In genomic region chr15:69443032-69443611, GRCh38 we compare ENCODE assay signal across 12 cellular contexts. TPM values are rescaled to one million over a fixed set of nuclear protein-coding genes. Genes with fewer than 3 reads are reported as not detected.
DNase-seq lines count a peak whose midpoint lies in the region; ATAC-seq and TF ChIP-seq lines count a peak whose summit lies in the region.
"Had no signal": no experiment of that assay in that cellular context is flagged by ENCODE, and none has a peak within 500 bp of the region (broad histone marks: within the 10 kb centered on the region; RNA-seq: fewer than 3 reads in every experiment).

No MANE protein-coding gene starts in this region.

- no peak for DNase-seq in natural killer cell
- DNase-seq in DMS114 treated with DMSO at 0.1 percent for 48 hours (lab: John Stamatoyannopoulos, UW; ENCODE audit: unreplicated experiment), result no peak
- no peak for DNase-seq in cardiac septum (ENCODE audit: low spot score)
- DNase-seq: activated CD8-positive, alpha-beta memory T cell treated with anti-CD3 and anti-CD28 coated beads, Interleukin-2, amount 50 U/mL, for 4 hours; central memory CD4-positive, alpha-beta T cell; esophagus squamous epithelium; NCI-H2081 had no signal

- peak overlapping the region; percentile 69 to 81 for H3K27ac Mint-ChIP-seq in natural killer cell

- H3K4me3 Mint-ChIP-seq in natural killer cell, result peak overlapping the region; percentile 9

- intact Hi-C loops in natural killer cell (cut with micrococcal nuclease), result no loop called here
- intact Hi-C loops in cardiac septum (cut with DNase I), result no loop called here

- H3K4me1 Mint-ChIP-seq in natural killer cell, result peaks cover 5 to 6% of the 10 kb centered on the region in 2 donors

- H3K36me3 Mint-ChIP-seq in natural killer cell, result no peaks in the 10 kb centered on the region

- no peak for TF ChIP-seq CTCF in natural killer cell (IDR thresholded peaks at IDR 0.05)

- ATAC-seq in GM18867 (IDR thresholded peaks at IDR 0.05; ENCODE audit: unreplicated experiment), result peak; percentile 59
- peak; percentile 64 for ATAC-seq in GM21825 (IDR thresholded peaks at IDR 0.05; ENCODE audit: unreplicated experiment)
- ATAC-seq in SK-N-SH treated with all-trans-retinoic acid at 6 μM for 48 hours, result peak; percentile 53
- peak; percentile 54 to 82 (median 64) for ATAC-seq in natural killer cell
- no peak for ATAC-seq in GM21381 (IDR thresholded peaks at IDR 0.05; ENCODE audit: unreplicated experiment)
- ATAC-seq: K562 had no signal

- no peaks in the 10 kb centered on the region for H3K27me3 Mint-ChIP-seq in natural killer cell (ENCODE audit: low read depth in 2 of 2)

- no peaks in the 10 kb centered on the region for H3K9me3 Mint-ChIP-seq in natural killer cell

TF ChIP-seq in SK-N-SH treated with all-trans-retinoic acid at 6 μM for 48 hours, 23 proteins besides CTCF, POLR2A, EP300 and RAD21:
- TF ChIP-seq ARNTL (CRISPR knock-in tag; IDR thresholded peaks at IDR 0.05; ENCODE audit: borderline replicate concordance, low read depth) (no peak), ZFP3 (CRISPR knock-in tag; IDR thresholded peaks at IDR 0.05) (no peak), ZFP30 (CRISPR knock-in tag; IDR thresholded peaks at IDR 0.05) (no peak), CSDC2 (CRISPR knock-in tag; IDR thresholded peaks at IDR 0.05) (no peak), SNAI2 (CRISPR knock-in tag; IDR thresholded peaks at IDR 0.05) (no peak), ZNF8 (CRISPR knock-in tag; IDR thresholded peaks at IDR 0.05) (no peak), PPARA (CRISPR knock-in tag; IDR thresholded peaks at IDR 0.05; ENCODE audit: borderline replicate concordance) (no peak), RARB (CRISPR knock-in tag; IDR thresholded peaks at IDR 0.05) (no peak), TSHZ2 (CRISPR knock-in tag; IDR thresholded peaks at IDR 0.05) (no peak), TCF4 (CRISPR knock-in tag; IDR thresholded peaks at IDR 0.05; ENCODE audit: borderline replicate concordance) (no peak), OSR1 (CRISPR knock-in tag; IDR thresholded peaks at IDR 0.05) (no peak), BACH2 (CRISPR knock-in tag; IDR thresholded peaks at IDR 0.05; ENCODE audit: borderline replicate concordance) (no peak), TOX (CRISPR knock-in tag; IDR thresholded peaks at IDR 0.05; ENCODE audit: borderline replicate concordance) (no peak), ESRRG (CRISPR knock-in tag; IDR thresholded peaks at IDR 0.05) (no peak), GLIS3 (CRISPR knock-in tag; IDR thresholded peaks at IDR 0.05) (no peak), POU6F1 (CRISPR knock-in tag; IDR thresholded peaks at IDR 0.05; ENCODE audit: borderline replicate concordance, low read depth) (no peak), ISL1 (CRISPR knock-in tag; IDR thresholded peaks at IDR 0.05) (no peak), ZC3H10 (CRISPR knock-in tag; IDR thresholded peaks at IDR 0.05) (no peak)

RNA-seq across cellular contexts. Expression of gene RPLP1, which starts 9.5 kb away (rescaled TPM):
- 1,000 to 10,000 TPM in 1 of 3 donors, 100 to 1,000 TPM in 2; 895 to 1,167 (median 974) TPM for total RNA-seq in natural killer cell
- total RNA-seq in cardiac septum, result 1,178 TPM

RNA-seq across cellular contexts. Expression of gene KIF23, which starts 29.0 kb away (rescaled TPM):
- total RNA-seq in natural killer cell, result 1 to 10 TPM; 1.2 to 2.1 (median 1.9) TPM
- total RNA-seq in cardiac septum, result 1.3 TPM
